In the genomic region with DNA sequence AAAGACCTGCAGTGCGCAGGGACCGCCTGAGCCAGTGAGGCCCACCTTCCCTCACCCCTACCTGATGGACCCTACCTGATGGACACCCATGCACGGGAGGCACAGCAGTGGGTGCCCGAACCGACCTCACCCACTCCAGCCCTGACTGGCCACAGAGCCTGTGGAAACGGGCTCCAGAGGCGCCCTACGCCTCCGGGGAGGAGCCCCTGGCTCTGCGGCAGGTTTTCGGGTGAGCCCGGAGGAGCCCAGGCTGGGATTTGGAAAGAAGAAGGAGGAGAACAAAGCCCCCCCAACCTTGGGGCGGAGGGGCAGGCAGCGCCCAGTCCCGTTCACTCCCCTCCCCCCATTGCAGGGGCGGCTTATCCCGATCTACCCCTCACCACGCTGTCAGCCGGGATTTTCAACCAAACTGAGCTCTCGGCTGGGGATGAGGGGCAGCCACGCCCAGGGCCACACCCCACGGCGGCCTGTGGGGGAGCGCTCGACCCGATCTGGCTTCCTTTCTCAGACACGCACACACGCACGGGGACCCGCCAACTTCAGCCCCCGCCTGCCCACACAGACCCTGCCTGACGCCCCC, we compare ENCODE assay signal across 10 cellular contexts. TPM values are rescaled to one million over a fixed set of nuclear protein-coding genes. Genes with fewer than 3 reads are reported as not detected.
DNase-seq lines count a peak whose midpoint lies in the region; ATAC-seq, FAIRE-seq and TF ChIP-seq lines count a peak whose summit lies in the region.
"Had no signal": no experiment of that assay in that cellular context is flagged by ENCODE, and none has a peak within 500 bp of the region (broad histone marks: within the 10 kb centered on the region; RNA-seq: fewer than 3 reads in every experiment).

No MANE protein-coding gene starts in this region.

- peaks cover 0 to 5% (median 4%) of the 10 kb centered on the region in 3 donors for H3K4me1 Mint-ChIP-seq in CD8-positive, alpha-beta memory T cell
- H3K4me1 Mint-ChIP-seq in central memory CD8-positive, alpha-beta T cell: no peaks in the 10 kb centered on the region
- H3K4me1 Mint-ChIP-seq in natural killer cell: no peaks in the 10 kb centered on the region

- H3K9me3 ChIP-seq in CD8-positive, alpha-beta memory T cell (ENCODE audit: low read length): no peaks in the 10 kb centered on the region

- H3K4me3 ChIP-seq in CD8-positive, alpha-beta memory T cell (ENCODE audit: low read length): no peak overlapping the region

- peak overlapping the region in 1 of 8 donors; percentile 57 for H3K27ac Mint-ChIP-seq in CD8-positive, alpha-beta memory T cell
- no peak overlapping the region for H3K27ac Mint-ChIP-seq in central memory CD8-positive, alpha-beta T cell (ENCODE audit: low read depth)
- H3K27ac Mint-ChIP-seq in natural killer cell: no peak overlapping the region

- H3K27ac ChIP-seq in CD8-positive, alpha-beta memory T cell (ENCODE audit: low read depth, low read length): no peak overlapping the region

- FAIRE-seq in HTR-8/SVneo (lab: Jason Lieb, UNC): no peak
- FAIRE-seq: colon had no signal

- peaks cover 18 to 38% of the 10 kb centered on the region in 2 donors for H3K27me3 Mint-ChIP-seq in CD8-positive, alpha-beta memory T cell
- H3K27me3 Mint-ChIP-seq in central memory CD8-positive, alpha-beta T cell: peaks cover 19% of the 10 kb centered on the region
- peaks cover 18 to 29% of the 10 kb centered on the region in 2 donors for H3K27me3 Mint-ChIP-seq in natural killer cell (ENCODE audit: low read depth in 2 of 2)

- H3K36me3 ChIP-seq in CD8-positive, alpha-beta memory T cell (ENCODE audit: insufficient read depth, low read length): no peaks in the 10 kb centered on the region

- POLR2A ChIA-PET in CD8-positive, alpha-beta memory T cell (lab: Charles Lee): no interaction called here

- DNase-seq in CD8-positive, alpha-beta memory T cell: no peak
- DNase-seq in HTR-8/SVneo (ENCODE audit: insufficient read length, low spot score) (peak; percentile 20), natural killer cell (no peak), NCI-H1048 (lab: John Stamatoyannopoulos, UW) (no peak), NCI-H1436 treated with DMSO at 0.1 percent for 48 hours (lab: John Stamatoyannopoulos, UW) (no peak), 8988T (no peak), epidermal melanocyte (ENCODE audit: insufficient read length, low spot score) (no peak)
- no peak for DNase-seq in central memory CD8-positive, alpha-beta T cell (ENCODE audit: low spot score in 2 of 2)

- CTCF ChIA-PET in CD8-positive, alpha-beta memory T cell (lab: Charles Lee): no interaction called here

- peaks cover 6% of the 10 kb centered on the region for H3K4me1 ChIP-seq in CD8-positive, alpha-beta memory T cell (ENCODE audit: insufficient read depth, low read length)

- ATAC-seq in central memory CD8-positive, alpha-beta T cell (replicated peaks; ENCODE audit: extremely low read depth, poor library complexity, severe bottlenecking): no peak
- ATAC-seq in natural killer cell: no peak

- intact Hi-C loops in natural killer cell (cut with micrococcal nuclease): no loop called here

- H3K4me3 Mint-ChIP-seq in CD8-positive, alpha-beta memory T cell: peak overlapping the region in 4 of 7 donors; percentile 28 to 43 (median 38)
- H3K4me3 Mint-ChIP-seq in central memory CD8-positive, alpha-beta T cell: peak overlapping the region; percentile 47
- H3K4me3 Mint-ChIP-seq in natural killer cell: peak overlapping the region; percentile 6

- TF ChIP-seq CTCF in natural killer cell (IDR thresholded peaks at IDR 0.05): no peak

- peaks cover 0 to 3% (median 0%) of the 10 kb centered on the region in 3 donors for H3K36me3 Mint-ChIP-seq in CD8-positive, alpha-beta memory T cell
- peaks cover 1% of the 10 kb centered on the region for H3K36me3 Mint-ChIP-seq in central memory CD8-positive, alpha-beta T cell (ENCODE audit: insufficient read depth)
- no peaks in the 10 kb centered on the region for H3K36me3 Mint-ChIP-seq in natural killer cell

- H3K27me3 ChIP-seq in CD8-positive, alpha-beta memory T cell (ENCODE audit: insufficient read depth, low read length, poor library complexity, severe bottlenecking): peaks cover 15% of the 10 kb centered on the region

- peaks cover 0 to 2% (median 0%) of the 10 kb centered on the region in 5 donors for H3K9me3 Mint-ChIP-seq in CD8-positive, alpha-beta memory T cell
- H3K9me3 Mint-ChIP-seq in central memory CD8-positive, alpha-beta T cell: no peaks in the 10 kb centered on the region
- no peaks in the 10 kb centered on the region for H3K9me3 Mint-ChIP-seq in natural killer cell

RNA-seq across cellular contexts. Expression of gene L1CAM, which starts 0.7 kb away (rescaled TPM):
- under 1 TPM; 0.62 to 0.79 TPM for total RNA-seq in CD8-positive, alpha-beta memory T cell
- 0.38 TPM for polyA plus RNA-seq in CD8-positive, alpha-beta memory T cell
- under 1 TPM in 2 of 3 donors, not detected in 1; 0.23 to 0.98 TPM for total RNA-seq in natural killer cell
- total RNA-seq: OCI-LY7 had no signal

RNA-seq across cellular contexts. Expression of gene AVPR2, which starts 19.2 kb away (rescaled TPM):
- total RNA-seq in CD8-positive, alpha-beta memory T cell: not detected
- polyA plus RNA-seq in CD8-positive, alpha-beta memory T cell: not detected
- not detected for total RNA-seq in natural killer cell

RNA-seq across cellular contexts. Expression of gene ARHGAP4, which starts 40.8 kb away (rescaled TPM):
- 100 to 1,000 TPM; 124 to 133 TPM for total RNA-seq in CD8-positive, alpha-beta memory T cell
- polyA plus RNA-seq in CD8-positive, alpha-beta memory T cell: 116 TPM
- total RNA-seq in natural killer cell: 100 to 1,000 TPM; 352 to 398 (median 384) TPM

RNA-seq across cellular contexts. Expression of gene NAA10, which starts 49.5 kb away (rescaled TPM):
- total RNA-seq in CD8-positive, alpha-beta memory T cell: 100 to 1,000 TPM; 160 to 162 TPM
- polyA plus RNA-seq in CD8-positive, alpha-beta memory T cell: 105 TPM
- total RNA-seq in natural killer cell: 10 to 100 TPM; 63.4 to 82.3 (median 73.1) TPM

RNA-seq across cellular contexts. Expression of gene PDZD4, which starts 55.0 kb away (rescaled TPM):
- total RNA-seq in CD8-positive, alpha-beta memory T cell: 1 to 10 TPM; 1.3 to 2.3 TPM
- 2.1 TPM for polyA plus RNA-seq in CD8-positive, alpha-beta memory T cell
- 100 to 1,000 TPM; 101 to 177 (median 157) TPM for total RNA-seq in natural killer cell
- total RNA-seq: OCI-LY7 had no signal
